1 cellular context compared by ENCODE assay signal in the genomic region with DNA sequence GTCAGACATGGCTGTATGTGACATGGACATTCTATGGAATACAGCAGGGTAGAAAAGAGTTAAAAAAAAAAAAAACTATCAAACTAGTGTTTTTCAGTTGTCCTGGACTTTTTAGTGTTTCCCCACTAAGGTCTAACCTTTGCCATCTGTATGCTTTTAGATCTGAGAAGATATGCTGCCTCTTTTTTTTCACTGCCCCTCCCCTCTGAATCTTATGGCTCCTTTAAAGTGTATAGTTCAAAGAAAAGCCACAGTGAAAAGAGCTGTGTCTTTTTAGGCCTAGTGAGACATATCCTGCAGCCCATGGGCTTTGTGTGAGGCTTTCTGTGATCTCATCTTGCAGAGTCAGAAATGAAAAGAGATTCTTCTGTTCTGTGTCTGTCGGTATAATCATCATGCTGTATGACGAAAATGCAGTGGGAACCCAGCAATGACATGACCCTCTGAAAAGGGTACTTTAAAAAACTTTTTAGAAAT.
TF ChIP-seq lines count a peak whose summit lies in the region.

No MANE protein-coding gene starts in this region.

TF ChIP-seq in HepG2, 621 proteins besides CTCF, POLR2A, EP300 and RAD21 (continued from another document and continues in another):
- TF ChIP-seq ZNF639 (CRISPR knock-in tag; conservative IDR thresholded peaks at IDR 0.05) (no peak; the same call in 1 of the 2 replicates), HOXA5 (CRISPR knock-in tag; IDR thresholded peaks at IDR 0.05) (no peak), KDM3A (CRISPR knock-in tag; IDR thresholded peaks at IDR 0.05; ENCODE audit: low read depth) (no peak), ZNF781 (CRISPR knock-in tag; IDR thresholded peaks at IDR 0.05; ENCODE audit: borderline replicate concordance, not compliant biosample characterization) (no peak), ZNF891 (CRISPR knock-in tag; IDR thresholded peaks at IDR 0.05) (no peak), ZBTB4 (CRISPR knock-in tag; IDR thresholded peaks at IDR 0.05; ENCODE audit: borderline replicate concordance) (no peak), PHF21A (CRISPR knock-in tag; IDR thresholded peaks at IDR 0.05) (peak; percentile 73), ZNF768 (CRISPR knock-in tag; IDR thresholded peaks at IDR 0.05) (no peak), PRMT3 (CRISPR knock-in tag; IDR thresholded peaks at IDR 0.05; ENCODE audit: borderline replicate concordance, low read depth) (no peak), CHD4 (IDR thresholded peaks at IDR 0.05; ENCODE audit: borderline replicate concordance, low read length) (no peak; the same call in 1 of the 2 replicates), SNAPC5 (CRISPR knock-in tag; IDR thresholded peaks at IDR 0.05; ENCODE audit: borderline replicate concordance) (no peak), HNRNPH1 (optimal IDR thresholded peaks at IDR 0.05; ENCODE audit: low read depth, low read length) (no peak), E2F5 (CRISPR knock-in tag; conservative IDR thresholded peaks at IDR 0.05) (no peak), KLF13 (CRISPR knock-in tag; IDR thresholded peaks at IDR 0.05) (no peak), SRSF4 (IDR thresholded peaks at IDR 0.05; ENCODE audit: low read depth, low read length, poor library complexity, severe bottlenecking) (no peak), ZNF235 (CRISPR knock-in tag; IDR thresholded peaks at IDR 0.05; ENCODE audit: borderline replicate concordance) (no peak), ZNF317 (CRISPR knock-in tag; IDR thresholded peaks at IDR 0.05) (peak; percentile 66; the same call in 1 of the 2 replicates), RERE (CRISPR knock-in tag; IDR thresholded peaks at IDR 0.05; ENCODE audit: low read depth) (peak; percentile 76; the same call in 1 of the 2 replicates), NFATC3 (CRISPR knock-in tag; IDR thresholded peaks at IDR 0.05) (no peak), ZNF841 (CRISPR knock-in tag; IDR thresholded peaks at IDR 0.05; ENCODE audit: borderline replicate concordance) (no peak), ZMYM3 (CRISPR knock-in tag; IDR thresholded peaks at IDR 0.05) (no peak; the same call in 1 of the 2 replicates), ASH2L (IDR thresholded peaks at IDR 0.05; ENCODE audit: insufficient read length, low read depth, low read length) (peak; percentile 88), POGZ (CRISPR knock-in tag; IDR thresholded peaks at IDR 0.05) (peak; percentile 93), KLF15 (CRISPR knock-in tag; IDR thresholded peaks at IDR 0.05; ENCODE audit: borderline replicate concordance) (no peak)
- TF ChIP-seq, protein P1, sequence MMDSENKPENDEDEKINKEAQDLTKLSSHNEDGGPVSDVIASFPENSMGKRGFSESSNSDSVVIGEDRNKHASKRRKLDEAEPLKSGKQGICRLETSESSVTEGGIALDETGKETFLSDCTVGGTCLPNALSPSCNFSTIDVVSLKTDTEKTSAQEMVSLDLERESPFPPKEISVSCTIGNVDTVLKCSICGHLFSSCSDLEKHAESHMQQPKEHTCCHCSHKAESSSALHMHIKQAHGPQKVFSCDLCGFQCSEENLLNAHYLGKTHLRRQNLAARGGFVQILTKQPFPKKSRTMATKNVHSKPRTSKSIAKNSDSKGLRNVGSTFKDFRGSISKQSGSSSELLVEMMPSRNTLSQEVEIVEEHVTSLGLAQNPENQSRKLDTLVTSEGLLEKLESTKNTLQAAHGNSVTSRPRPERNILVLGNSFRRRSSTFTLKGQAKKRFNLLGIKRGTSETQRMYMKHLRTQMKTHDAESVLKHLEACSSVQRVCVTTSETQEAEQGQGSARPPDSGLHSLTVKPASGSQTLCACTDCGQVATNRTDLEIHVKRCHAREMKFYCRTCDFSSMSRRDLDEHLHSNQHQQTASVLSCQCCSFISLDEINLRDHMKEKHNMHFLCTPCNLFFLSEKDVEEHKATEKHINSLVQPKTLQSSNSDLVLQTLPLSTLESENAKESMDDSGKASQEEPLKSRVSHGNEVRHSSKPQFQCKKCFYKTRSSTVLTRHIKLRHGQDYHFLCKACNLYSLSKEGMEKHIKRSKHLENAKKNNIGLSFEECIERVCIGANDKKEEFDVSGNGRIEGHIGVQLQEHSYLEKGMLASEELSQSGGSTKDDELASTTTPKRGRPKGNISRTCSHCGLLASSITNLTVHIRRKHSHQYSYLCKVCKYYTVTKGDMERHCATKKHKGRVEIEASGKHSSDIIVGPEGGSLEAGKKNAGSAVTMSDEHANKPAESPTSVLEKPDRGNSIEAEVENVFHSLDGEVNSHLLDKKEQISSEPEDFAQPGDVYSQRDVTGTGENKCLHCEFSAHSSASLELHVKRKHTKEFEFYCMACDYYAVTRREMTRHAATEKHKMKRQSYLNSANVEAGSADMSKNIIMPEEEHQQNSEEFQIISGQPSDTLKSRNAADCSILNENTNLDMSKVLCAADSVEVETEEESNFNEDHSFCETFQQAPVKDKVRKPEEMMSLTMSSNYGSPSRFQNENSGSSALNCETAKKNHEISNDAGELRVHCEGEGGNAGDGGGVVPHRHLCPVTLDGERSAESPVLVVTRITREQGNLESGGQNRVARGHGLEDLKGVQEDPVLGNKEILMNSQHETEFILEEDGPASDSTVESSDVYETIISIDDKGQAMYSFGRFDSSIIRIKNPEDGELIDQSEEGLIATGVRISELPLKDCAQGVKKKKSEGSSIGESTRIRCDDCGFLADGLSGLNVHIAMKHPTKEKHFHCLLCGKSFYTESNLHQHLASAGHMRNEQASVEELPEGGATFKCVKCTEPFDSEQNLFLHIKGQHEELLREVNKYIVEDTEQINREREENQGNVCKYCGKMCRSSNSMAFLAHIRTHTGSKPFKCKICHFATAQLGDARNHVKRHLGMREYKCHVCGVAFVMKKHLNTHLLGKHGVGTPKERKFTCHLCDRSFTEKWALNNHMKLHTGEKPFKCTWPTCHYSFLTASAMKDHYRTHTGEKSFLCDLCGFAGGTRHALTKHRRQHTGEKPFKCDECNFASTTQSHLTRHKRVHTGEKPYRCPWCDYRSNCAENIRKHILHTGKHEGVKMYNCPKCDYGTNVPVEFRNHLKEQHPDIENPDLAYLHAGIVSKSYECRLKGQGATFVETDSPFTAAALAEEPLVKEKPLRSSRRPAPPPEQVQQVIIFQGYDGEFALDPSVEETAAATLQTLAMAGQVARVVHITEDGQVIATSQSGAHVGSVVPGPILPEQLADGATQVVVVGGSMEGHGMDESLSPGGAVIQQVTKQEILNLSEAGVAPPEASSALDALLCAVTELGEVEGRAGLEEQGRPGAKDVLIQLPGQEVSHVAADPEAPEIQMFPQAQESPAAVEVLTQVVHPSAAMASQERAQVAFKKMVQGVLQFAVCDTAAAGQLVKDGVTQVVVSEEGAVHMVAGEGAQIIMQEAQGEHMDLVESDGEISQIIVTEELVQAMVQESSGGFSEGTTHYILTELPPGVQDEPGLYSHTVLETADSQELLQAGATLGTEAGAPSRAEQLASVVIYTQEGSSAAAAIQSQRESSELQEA (CRISPR knock-in tag; IDR thresholded peaks at IDR 0.05; ENCODE audit: not compliant biosample characterization) = no peak
- TF ChIP-seq, protein P2, sequence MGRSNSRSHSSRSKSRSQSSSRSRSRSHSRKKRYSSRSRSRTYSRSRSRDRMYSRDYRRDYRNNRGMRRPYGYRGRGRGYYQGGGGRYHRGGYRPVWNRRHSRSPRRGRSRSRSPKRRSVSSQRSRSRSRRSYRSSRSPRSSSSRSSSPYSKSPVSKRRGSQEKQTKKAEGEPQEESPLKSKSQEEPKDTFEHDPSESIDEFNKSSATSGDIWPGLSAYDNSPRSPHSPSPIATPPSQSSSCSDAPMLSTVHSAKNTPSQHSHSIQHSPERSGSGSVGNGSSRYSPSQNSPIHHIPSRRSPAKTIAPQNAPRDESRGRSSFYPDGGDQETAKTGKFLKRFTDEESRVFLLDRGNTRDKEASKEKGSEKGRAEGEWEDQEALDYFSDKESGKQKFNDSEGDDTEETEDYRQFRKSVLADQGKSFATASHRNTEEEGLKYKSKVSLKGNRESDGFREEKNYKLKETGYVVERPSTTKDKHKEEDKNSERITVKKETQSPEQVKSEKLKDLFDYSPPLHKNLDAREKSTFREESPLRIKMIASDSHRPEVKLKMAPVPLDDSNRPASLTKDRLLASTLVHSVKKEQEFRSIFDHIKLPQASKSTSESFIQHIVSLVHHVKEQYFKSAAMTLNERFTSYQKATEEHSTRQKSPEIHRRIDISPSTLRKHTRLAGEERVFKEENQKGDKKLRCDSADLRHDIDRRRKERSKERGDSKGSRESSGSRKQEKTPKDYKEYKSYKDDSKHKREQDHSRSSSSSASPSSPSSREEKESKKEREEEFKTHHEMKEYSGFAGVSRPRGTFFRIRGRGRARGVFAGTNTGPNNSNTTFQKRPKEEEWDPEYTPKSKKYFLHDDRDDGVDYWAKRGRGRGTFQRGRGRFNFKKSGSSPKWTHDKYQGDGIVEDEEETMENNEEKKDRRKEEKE (IDR thresholded peaks at IDR 0.05) = no peak
